In genomic region chr5:140246378-140247122, GRCh38 we compare ENCODE assay signal across 1 cellular context.
TF ChIP-seq lines count a peak whose summit lies in the region.

No MANE protein-coding gene starts in this region.

TF ChIP-seq in WTC11, 78 proteins besides CTCF, POLR2A, EP300 and RAD21 (continued from another document):
- no peak for TF ChIP-seq AR (CRISPR knock-in tag; IDR thresholded peaks at IDR 0.05)
TF ChIP-seq in WTC11: peak in this region for 0.
